Comparison of ENCODE assay signal across 8 cellular contexts in the genomic region with DNA sequence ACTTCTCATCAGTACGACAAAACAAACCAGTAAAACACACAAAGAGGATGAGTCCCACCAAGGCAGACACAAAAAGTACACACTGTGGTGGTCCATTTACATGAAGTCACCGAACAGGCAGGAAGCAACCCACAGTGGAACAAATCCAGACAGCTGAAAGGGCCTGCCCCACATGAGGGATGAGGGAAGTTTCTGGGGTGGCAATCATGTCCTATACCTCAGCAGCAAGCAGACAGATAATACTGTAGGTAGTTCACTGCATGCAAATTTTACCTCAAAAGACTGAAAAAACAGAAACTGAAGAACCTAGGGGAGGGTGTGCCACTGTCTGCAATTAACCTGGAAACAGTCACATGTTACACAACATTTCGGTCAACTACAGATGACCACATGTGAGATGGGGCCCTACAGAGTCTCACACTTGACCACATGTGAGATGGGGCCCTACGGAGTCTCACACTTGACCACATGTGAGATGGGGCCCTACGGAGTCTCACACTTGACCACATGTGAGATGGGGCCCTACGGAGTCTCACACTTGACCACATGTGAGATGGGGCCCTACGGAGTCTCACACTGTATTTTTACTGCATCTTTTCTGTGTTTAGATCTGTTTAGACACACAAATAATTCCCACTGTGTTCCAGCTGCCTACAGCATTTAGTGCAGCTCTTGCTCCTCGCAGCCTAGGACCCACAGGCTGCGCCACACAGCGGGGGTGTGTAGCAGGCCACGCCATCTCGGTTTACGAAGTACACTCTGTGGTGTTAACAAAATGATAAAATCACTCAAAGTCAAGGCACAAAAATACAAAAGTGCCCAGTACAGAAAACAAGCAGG. TPM values are rescaled to one million over a fixed set of nuclear protein-coding genes. Genes with fewer than 3 reads are reported as not detected.
DNase-seq lines count a peak whose midpoint lies in the region; ATAC-seq and TF ChIP-seq lines count a peak whose summit lies in the region.

No MANE protein-coding gene starts in this region.

- CTCF ChIA-PET in activated CD4-positive, alpha-beta T cell treated with anti-CD3 and anti-CD28 coated beads, Interleukin-2, amount 10 ng/mL, durations not matched to agents 7 days and 5 days (lab: Charles Lee): interaction anchor here (1.0 kb wide), 1 partner anchor 24 kb away, joined by 4 read pairs; the partner anchor contains the start of gene CUL4A

- no peaks in the 10 kb centered on the region for H3K27me3 Mint-ChIP-seq in activated CD4-positive, alpha-beta T cell treated with anti-CD3 and anti-CD28 coated beads, Interleukin-2, amount 10 ng/mL, durations not matched to agents 7 days and 5 days
- no peaks in the 10 kb centered on the region for H3K27me3 Mint-ChIP-seq in activated naive CD8-positive, alpha-beta T cell treated with anti-CD3 and anti-CD28 coated beads, Interleukin-2, amount 10 ng/mL, durations not matched to agents 7 days and 5 days
- H3K27me3 Mint-ChIP-seq in stimulated activated memory B cell treated with anti-CD40 and anti-IgM and Interleukin-4, amounts not matched to agents 10 μg/mL and 1 μg/mL and 100 μg/mL, for 72 hours: no peaks in the 10 kb centered on the region
- H3K27me3 Mint-ChIP-seq in progenitor cell of endocrine pancreas: no peaks in the 10 kb centered on the region

- no peak for DNase-seq in activated CD4-positive, alpha-beta T cell treated with anti-CD3 and anti-CD28 coated beads, Interleukin-2, amount 10 ng/mL, durations not matched to agents 7 days and 5 days
- DNase-seq in activated CD4-positive, alpha-beta T cell treated with anti-CD3 and anti-CD28 coated beads, Interleukin-2, amount 50 U/mL, for 1 hour: no peak
- no peak for DNase-seq in activated naive CD8-positive, alpha-beta T cell treated with anti-CD3 and anti-CD28 coated beads, Interleukin-2, amount 10 ng/mL, durations not matched to agents 7 days and 5 days
- DNase-seq in hypothalamus (lab: John Stamatoyannopoulos, UW) (no peak), progenitor cell of endocrine pancreas (ENCODE audit: low spot score, unreplicated experiment) (no peak)

- peaks cover 70% of the 10 kb centered on the region for H3K36me3 Mint-ChIP-seq in activated CD4-positive, alpha-beta T cell treated with anti-CD3 and anti-CD28 coated beads, Interleukin-2, amount 10 ng/mL, durations not matched to agents 7 days and 5 days (ENCODE audit: low read depth)
- H3K36me3 Mint-ChIP-seq in activated naive CD8-positive, alpha-beta T cell treated with anti-CD3 and anti-CD28 coated beads, Interleukin-2, amount 10 ng/mL, durations not matched to agents 7 days and 5 days: peaks cover 55% of the 10 kb centered on the region
- peaks cover 65% of the 10 kb centered on the region for H3K36me3 Mint-ChIP-seq in stimulated activated memory B cell treated with anti-CD40 and anti-IgM and Interleukin-4, amounts not matched to agents 10 μg/mL and 1 μg/mL and 100 μg/mL, for 72 hours
- peaks cover 20% of the 10 kb centered on the region for H3K36me3 Mint-ChIP-seq in progenitor cell of endocrine pancreas (ENCODE audit: insufficient read depth)

- no peak for TF ChIP-seq POLR2A in GM18505 (IDR thresholded peaks at IDR 0.05; ENCODE audit: borderline replicate concordance, extremely low read depth, insufficient read depth, insufficient read length)

- H3K27ac Mint-ChIP-seq in activated CD4-positive, alpha-beta T cell treated with anti-CD3 and anti-CD28 coated beads, Interleukin-2, amount 10 ng/mL, durations not matched to agents 7 days and 5 days: peak overlapping the region; percentile 76
- peak overlapping the region; percentile 66 for H3K27ac Mint-ChIP-seq in activated naive CD8-positive, alpha-beta T cell treated with anti-CD3 and anti-CD28 coated beads, Interleukin-2, amount 10 ng/mL, durations not matched to agents 7 days and 5 days
- H3K27ac Mint-ChIP-seq in stimulated activated memory B cell treated with anti-CD40 and anti-IgM and Interleukin-4, amounts not matched to agents 10 μg/mL and 1 μg/mL and 100 μg/mL, for 72 hours: peak overlapping the region; percentile 64
- no peak overlapping the region for H3K27ac Mint-ChIP-seq in progenitor cell of endocrine pancreas

- H3K4me1 Mint-ChIP-seq in activated CD4-positive, alpha-beta T cell treated with anti-CD3 and anti-CD28 coated beads, Interleukin-2, amount 10 ng/mL, durations not matched to agents 7 days and 5 days: peaks cover 64% of the 10 kb centered on the region
- peaks cover 33% of the 10 kb centered on the region for H3K4me1 Mint-ChIP-seq in activated naive CD8-positive, alpha-beta T cell treated with anti-CD3 and anti-CD28 coated beads, Interleukin-2, amount 10 ng/mL, durations not matched to agents 7 days and 5 days
- H3K4me1 Mint-ChIP-seq in stimulated activated memory B cell treated with anti-CD40 and anti-IgM and Interleukin-4, amounts not matched to agents 10 μg/mL and 1 μg/mL and 100 μg/mL, for 72 hours: peaks cover 12% of the 10 kb centered on the region
- H3K4me1 Mint-ChIP-seq in progenitor cell of endocrine pancreas (ENCODE audit: low read depth): no peaks in the 10 kb centered on the region

- TF ChIP-seq CTCF in progenitor cell of endocrine pancreas (IDR thresholded peaks at IDR 0.05; ENCODE audit: unreplicated experiment): no peak

- H3K9me3 Mint-ChIP-seq in activated CD4-positive, alpha-beta T cell treated with anti-CD3 and anti-CD28 coated beads, Interleukin-2, amount 10 ng/mL, durations not matched to agents 7 days and 5 days: peaks cover 2% of the 10 kb centered on the region
- no peaks in the 10 kb centered on the region for H3K9me3 Mint-ChIP-seq in activated naive CD8-positive, alpha-beta T cell treated with anti-CD3 and anti-CD28 coated beads, Interleukin-2, amount 10 ng/mL, durations not matched to agents 7 days and 5 days
- H3K9me3 Mint-ChIP-seq in stimulated activated memory B cell treated with anti-CD40 and anti-IgM and Interleukin-4, amounts not matched to agents 10 μg/mL and 1 μg/mL and 100 μg/mL, for 72 hours: no peaks in the 10 kb centered on the region
- no peaks in the 10 kb centered on the region for H3K9me3 Mint-ChIP-seq in progenitor cell of endocrine pancreas (ENCODE audit: low read depth)

- POLR2A ChIA-PET in activated CD4-positive, alpha-beta T cell treated with anti-CD3 and anti-CD28 coated beads, Interleukin-2, amount 10 ng/mL, durations not matched to agents 7 days and 5 days (lab: Charles Lee): no interaction called here
- POLR2A ChIA-PET in activated naive CD8-positive, alpha-beta T cell treated with anti-CD3 and anti-CD28 coated beads, Interleukin-2, amount 10 ng/mL, durations not matched to agents 7 days and 5 days (lab: Charles Lee): interaction anchor here (2.8 kb wide), 1 partner anchor 23 kb away, joined by 16 read pairs; the partner anchor contains the start of genes CUL4A and PCID2

- ATAC-seq in HG02870 (IDR thresholded peaks at IDR 0.05; ENCODE audit: unreplicated experiment) (peak; percentile 93), GM18505 (IDR thresholded peaks at IDR 0.05; ENCODE audit: unreplicated experiment) (no peak)
- peak; percentile 25 for ATAC-seq in activated naive CD8-positive, alpha-beta T cell treated with anti-CD3 and anti-CD28 coated beads, Interleukin-2, amount 10 ng/mL, durations not matched to agents 7 days and 5 days (ENCODE audit: low read depth)
- ATAC-seq in stimulated activated memory B cell treated with anti-CD40 and anti-IgM and Interleukin-4, amounts not matched to agents 10 μg/mL and 1 μg/mL and 100 μg/mL, for 72 hours: no peak

- H3K4me3 Mint-ChIP-seq in activated CD4-positive, alpha-beta T cell treated with anti-CD3 and anti-CD28 coated beads, Interleukin-2, amount 10 ng/mL, durations not matched to agents 7 days and 5 days: no peak overlapping the region
- H3K4me3 Mint-ChIP-seq in activated naive CD8-positive, alpha-beta T cell treated with anti-CD3 and anti-CD28 coated beads, Interleukin-2, amount 10 ng/mL, durations not matched to agents 7 days and 5 days: no peak overlapping the region
- H3K4me3 Mint-ChIP-seq in stimulated activated memory B cell treated with anti-CD40 and anti-IgM and Interleukin-4, amounts not matched to agents 10 μg/mL and 1 μg/mL and 100 μg/mL, for 72 hours: no peak overlapping the region
- H3K4me3 Mint-ChIP-seq in progenitor cell of endocrine pancreas (ENCODE audit: low read depth): no peak overlapping the region

RNA-seq across cellular contexts. Expression of gene PCID2, which starts 22.2 kb away (rescaled TPM):
- total RNA-seq in activated CD4-positive, alpha-beta T cell treated with anti-CD3 and anti-CD28 coated beads, Interleukin-2, amount 10 ng/mL, durations not matched to agents 7 days and 5 days: 10 to 100 TPM; 65.5 to 69.8 TPM
- 10 to 100 TPM; 59.3 to 60.8 TPM for total RNA-seq in activated naive CD8-positive, alpha-beta T cell treated with anti-CD3 and anti-CD28 coated beads, Interleukin-2, amount 10 ng/mL, durations not matched to agents 7 days and 5 days
- 52.1 and 58.7 TPM in 2 replicates for total RNA-seq in progenitor cell of endocrine pancreas

RNA-seq across cellular contexts. Expression of gene CUL4A, which starts 23.1 kb away (rescaled TPM):
- 10 to 100 TPM; 81.2 to 84.6 TPM for total RNA-seq in activated CD4-positive, alpha-beta T cell treated with anti-CD3 and anti-CD28 coated beads, Interleukin-2, amount 10 ng/mL, durations not matched to agents 7 days and 5 days
- 10 to 100 TPM; 66.0 to 66.3 TPM for total RNA-seq in activated naive CD8-positive, alpha-beta T cell treated with anti-CD3 and anti-CD28 coated beads, Interleukin-2, amount 10 ng/mL, durations not matched to agents 7 days and 5 days
- 75.8 and 77.1 TPM in 2 replicates for total RNA-seq in progenitor cell of endocrine pancreas

RNA-seq across cellular contexts. Expression of gene PROZ, which starts 27.8 kb away (rescaled TPM):
- under 1 TPM in 1 of 2 experiments, not detected in 1; 0.19 TPM for total RNA-seq in activated CD4-positive, alpha-beta T cell treated with anti-CD3 and anti-CD28 coated beads, Interleukin-2, amount 10 ng/mL, durations not matched to agents 7 days and 5 days
- not detected for total RNA-seq in activated naive CD8-positive, alpha-beta T cell treated with anti-CD3 and anti-CD28 coated beads, Interleukin-2, amount 10 ng/mL, durations not matched to agents 7 days and 5 days
- not detected in 2 replicates for total RNA-seq in progenitor cell of endocrine pancreas

Comparison
In these comparisons a context has a peak if more than half of its experiments do, and no peak if none do; other contexts are left out.
1. ATAC-seq: peak in HG02870 (single experiment) and activated naive CD8-positive, alpha-beta T cell treated with anti-CD3 and anti-CD28 coated beads, Interleukin-2, amount 10 ng/mL, durations not matched to agents 7 days and 5 days (single experiment); none in stimulated activated memory B cell treated with anti-CD40 and anti-IgM and Interleukin-4, amounts not matched to agents 10 μg/mL and 1 μg/mL and 100 μg/mL, for 72 hours (single experiment) and GM18505 (single experiment).